In genomic region chrX:10021461-10022272, GRCh38 we compare ENCODE assay signal across 1 cellular context.
TF ChIP-seq lines count a peak whose summit lies in the region.

No MANE protein-coding gene starts in this region.

TF ChIP-seq in WTC11, 78 proteins besides CTCF, POLR2A, EP300 and RAD21:
- no peak for TF ChIP-seq FOXK1 (CRISPR knock-in tag; IDR thresholded peaks at IDR 0.05)
- no peak for TF ChIP-seq ATF6 (CRISPR knock-in tag; IDR thresholded peaks at IDR 0.05)
- no peak for TF ChIP-seq E2F4 (CRISPR knock-in tag; IDR thresholded peaks at IDR 0.05; ENCODE audit: borderline replicate concordance, low read depth)
- TF ChIP-seq ZNF138 (CRISPR knock-in tag; conservative IDR thresholded peaks at IDR 0.05), result no peak
- no peak for TF ChIP-seq IRF2 (CRISPR knock-in tag; IDR thresholded peaks at IDR 0.05; ENCODE audit: borderline replicate concordance, low read depth)
- TF ChIP-seq FOXP1 (CRISPR knock-in tag; IDR thresholded peaks at IDR 0.05; ENCODE audit: borderline replicate concordance), result no peak
- TF ChIP-seq ATF3 (CRISPR knock-in tag; conservative IDR thresholded peaks at IDR 0.05), result no peak
- TF ChIP-seq TEAD1 (CRISPR knock-in tag; IDR thresholded peaks at IDR 0.05), result no peak
- no peak for TF ChIP-seq TCF7 (CRISPR knock-in tag; IDR thresholded peaks at IDR 0.05; ENCODE audit: low read depth)
- no peak for TF ChIP-seq GRHL2 (CRISPR knock-in tag; IDR thresholded peaks at IDR 0.05; ENCODE audit: insufficient replicate concordance, severe bottlenecking)
- TF ChIP-seq HMGA2 (CRISPR knock-in tag; IDR thresholded peaks at IDR 0.05), result no peak
- no peak for TF ChIP-seq NR2C2 (CRISPR knock-in tag; IDR thresholded peaks at IDR 0.05)
- TF ChIP-seq NR3C1 (CRISPR knock-in tag; conservative IDR thresholded peaks at IDR 0.05; ENCODE audit: low read depth), result no peak
- TF ChIP-seq RELA (CRISPR knock-in tag; IDR thresholded peaks at IDR 0.05; ENCODE audit: borderline replicate concordance), result no peak
